ENCODE assay signal across 22 cellular contexts in genomic region chr11:20407344-20407743, GRCh38.
DNase-seq lines count a peak whose midpoint lies in the region; ATAC-seq lines count a peak whose summit lies in the region.
"Had no signal": no experiment of that assay in that cellular context is flagged by ENCODE, and none has a peak within 500 bp of the region (broad histone marks: within the 10 kb centered on the region; RNA-seq: fewer than 3 reads in every experiment).

No MANE protein-coding gene starts in this region.

- no peak overlapping the region for H3K4me3 ChIP-seq in adipocyte (ENCODE audit: low read length)
- H3K4me3 ChIP-seq: BLaER1 had no signal

- DNase-seq in HCEC 1CT (peak; percentile 6), adipocyte (ENCODE audit: low read depth) (peak; percentile 34), fibroblast of peridontal ligament (ENCODE audit: extremely low read depth) (peak; percentile 55), NCI-H1930 (lab: John Stamatoyannopoulos, UW) (no peak), NCI-H1092 (lab: John Stamatoyannopoulos, UW) (no peak)
- DNase-seq in activated CD4-positive, alpha-beta T cell treated with anti-CD3 and anti-CD28 coated beads, Interleukin-2, amount 50 U/mL, for 48 hours: no peak
- DNase-seq: 8988T; ACHN; BE2C; C1 segment of cervical spinal cord; CD4-positive, alpha-beta memory T cell; CD4-positive, CD25-positive, alpha-beta regulatory T cell; CD8-positive, alpha-beta memory T cell; COR-L47; DMS 273 treated with DMSO at 0.1 percent for 48 hours; DMS153; DMS53; DMS79; DND-41; GF-D8 had no signal

- no peak for ATAC-seq in HG02852 (IDR thresholded peaks at IDR 0.05; ENCODE audit: unreplicated experiment)

- H3K27me3 ChIP-seq in adipocyte (replicated peaks; ENCODE audit: control insufficient read depth, insufficient read depth, low read length): no peaks in the 10 kb centered on the region
- H3K27me3 ChIP-seq: BE2C, BLaER1 had no signal

- H3K4me1 ChIP-seq in adipocyte (ENCODE audit: control insufficient read depth, insufficient read depth, low read length): no peaks in the 10 kb centered on the region
- H3K4me1 ChIP-seq: BE2C, BLaER1 had no signal

- H3K9ac ChIP-seq in adipocyte (ENCODE audit: low read length): no peak overlapping the region
- H3K9ac ChIP-seq: BLaER1 had no signal

- H3K36me3 ChIP-seq in adipocyte (ENCODE audit: control insufficient read depth, insufficient read depth, low read length, severe bottlenecking): peaks cover 74% of the 10 kb centered on the region
- H3K36me3 ChIP-seq: BE2C had no signal

- no peaks in the 10 kb centered on the region for H3K9me3 ChIP-seq in adipocyte (ENCODE audit: control insufficient read depth, low read length)
- H3K9me3 ChIP-seq: BE2C, BLaER1 had no signal

Comparison
In these comparisons a context has a peak if more than half of its experiments do, and no peak if none do; other contexts are left out.
1. DNase-seq: peak in HCEC 1CT (single experiment), adipocyte (single experiment) and fibroblast of peridontal ligament (single experiment); none in NCI-H1930 (0 of 2), activated CD4-positive, alpha-beta T cell treated with anti-CD3 and anti-CD28 coated beads, Interleukin-2, amount 50 U/mL, for 48 hours (0 of 2) and NCI-H1092 (single experiment).